Comparison of ENCODE assay signal across 7 cellular contexts in genomic region chr21:17389311-17389710, GRCh38.
"Had no signal": no experiment of that assay in that cellular context is flagged by ENCODE, and none has a peak within 500 bp of the region (broad histone marks: within the 10 kb centered on the region; RNA-seq: fewer than 3 reads in every experiment).

No MANE protein-coding gene starts in this region.

- DNase-seq: GDM1, GF-D8 had no signal

- ATAC-seq: GM12878 had no signal

- FAIRE-seq: GM12878, GM12891, GM12892, GM18507, GM19239 had no signal

- H3K4me3 ChIP-seq: GM12878 had no signal
